9 cellular contexts compared by ENCODE assay signal in the genomic region with DNA sequence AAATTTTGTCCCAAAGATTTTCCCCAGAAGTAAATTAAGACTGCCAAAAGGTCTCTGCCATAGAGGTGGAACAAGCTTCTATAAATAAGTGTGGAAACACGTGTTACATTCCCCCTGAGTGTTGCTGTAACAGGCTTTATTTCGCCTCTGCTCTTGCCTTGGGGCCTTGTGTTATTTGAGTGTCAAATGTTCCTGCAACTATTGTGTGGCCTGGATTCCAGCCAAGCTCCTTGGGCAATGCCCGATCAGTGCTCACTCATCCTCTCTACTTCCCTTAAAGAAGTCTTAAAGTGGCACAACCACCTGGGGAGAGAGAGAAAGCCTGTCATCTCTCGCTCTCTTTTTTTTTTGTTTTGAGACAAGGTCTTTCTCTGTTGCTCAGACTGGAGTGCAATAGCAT.
DNase-seq lines count a peak whose midpoint lies in the region; ATAC-seq and TF ChIP-seq lines count a peak whose summit lies in the region.
"Had no signal": no experiment of that assay in that cellular context is flagged by ENCODE, and none has a peak within 500 bp of the region (broad histone marks: within the 10 kb centered on the region; RNA-seq: fewer than 3 reads in every experiment).

No MANE protein-coding gene starts in this region.

- H3K27me3 ChIP-seq in A673 (replicated peaks; ENCODE audit: insufficient read depth, low read depth, low read length, poor library complexity), result no peaks in the 10 kb centered on the region
- no peaks in the 10 kb centered on the region for H3K27me3 ChIP-seq in gastrocnemius medialis
- peaks cover 3% of the 10 kb centered on the region; the same call in 1 of the 2 replicates for H3K27me3 ChIP-seq in BE2C

- no TSS peak for BruUV-seq in A673 (replicated peaks; lab: Mats Ljungman, UMichigan)

- no peak overlapping the region for H3K27ac ChIP-seq in A673 (ENCODE audit: low read depth, low read length, poor library complexity, severe bottlenecking)
- H3K27ac ChIP-seq in gastrocnemius medialis, result peak overlapping the region; percentile 74 to 83 (median 82)

- no peak for TF ChIP-seq POLR2A in gastrocnemius medialis (IDR thresholded peaks at IDR 0.05)

- no peak for TF ChIP-seq CTCF in A673 (conservative IDR thresholded peaks at IDR 0.05; ENCODE audit: low read depth, low read length)
- TF ChIP-seq CTCF in foreskin fibroblast (IDR thresholded peaks at IDR 0.05; ENCODE audit: low read depth, low read length), result no peak
- TF ChIP-seq CTCF in gastrocnemius medialis (IDR thresholded peaks at IDR 0.05 in 4 of 5, conservative IDR thresholded peaks at IDR 0.05 in 1 of 5), result no peak
- TF ChIP-seq CTCF in BE2C (IDR thresholded peaks at IDR 0.05; ENCODE audit: low read depth, low read length), result no peak

- H3K4me3 ChIP-seq in A673 (ENCODE audit: low read depth, low read length, poor library complexity, severe bottlenecking) (no peak overlapping the region), foreskin fibroblast (ENCODE audit: low read depth in 1 of 2, low read length in 2 of 2) (no peak overlapping the region), gastrocnemius medialis (no peak overlapping the region), BE2C (ENCODE audit: low read depth, low read length) (no peak overlapping the region)

- H3K36me3 ChIP-seq in A673 (ENCODE audit: insufficient read depth, low read length, poor library complexity, severe bottlenecking) (no peaks in the 10 kb centered on the region), gastrocnemius medialis (no peaks in the 10 kb centered on the region), BE2C (no peaks in the 10 kb centered on the region)

- DNase-seq in A673 (ENCODE audit: low spot score), result peak; percentile 86
- DNase-seq in HUDEP-2 (lab: John Stamatoyannopoulos, UW; ENCODE audit: unreplicated experiment in 76 of 76), result peak in 64 of 76 experiments; percentile 10 to 77 (median 48)
- peak; percentile 83 for DNase-seq in RPMI7951 (ENCODE audit: low read depth)
- peak; percentile 83 to 91 for DNase-seq in foreskin fibroblast
- peak; percentile 92 to 97 for DNase-seq in gastrocnemius medialis
- no peak for DNase-seq in D341Med (ENCODE audit: low spot score)
- no peak for DNase-seq in NCI-H82 (lab: John Stamatoyannopoulos, UW)
- no peak for DNase-seq in BE2C
- DNase-seq: naive B cell had no signal

- POLR2A ChIA-PET in A673 (lab: Charles Lee; ENCODE audit: low non-redundant PET), result no interaction called here

- H3K4me1 ChIP-seq in A673 (ENCODE audit: insufficient read depth, low read length, poor library complexity, severe bottlenecking), result peaks cover 28% of the 10 kb centered on the region
- H3K4me1 ChIP-seq in gastrocnemius medialis, result peaks cover 20 to 21% of the 10 kb centered on the region in 2 donors
- no peaks in the 10 kb centered on the region for H3K4me1 ChIP-seq in BE2C

- intact Hi-C loops in A673 (cut with micrococcal nuclease; ENCODE audit: unreplicated experiment) (no loop called here), gastrocnemius medialis (cut with DNase I; ENCODE audit: low total_unique reads) (loop anchor here (2.0 to 5.0 kb wide), 2 partner anchors 58 to 225 kb away; no protein-coding TSS in a partner anchor)

- peak; percentile 98 to 100 for ATAC-seq in gastrocnemius medialis

- H3K9me3 ChIP-seq in A673 (ENCODE audit: low read depth, low read length, poor library complexity, severe bottlenecking) (no peaks in the 10 kb centered on the region), gastrocnemius medialis (no peaks in the 10 kb centered on the region), BE2C (no peaks in the 10 kb centered on the region)

- in situ Hi-C loops in gastrocnemius medialis (cut with MboI; ENCODE audit: low sequenced_read_pairs in 4 of 4), result no loop called here

- CTCF ChIA-PET in A673 (lab: Charles Lee), result no interaction called here

Comparison
In these comparisons a context has a peak if more than half of its experiments do, and no peak if none do; other contexts are left out.
1. DNase-seq: peak in A673 (single experiment), HUDEP-2 (64 of 76), RPMI7951 (single experiment), foreskin fibroblast (2 of 2) and gastrocnemius medialis (2 of 2); none in D341Med (single experiment), NCI-H82 (single experiment) and BE2C (single experiment).